8 cellular contexts compared by ENCODE assay signal in genomic region chr15:90818251-90819210, GRCh38. TPM values are rescaled to one million over a fixed set of nuclear protein-coding genes. Genes with fewer than 3 reads are reported as not detected.
DNase-seq lines count a peak whose midpoint lies in the region; ATAC-seq and TF ChIP-seq lines count a peak whose summit lies in the region.

No MANE protein-coding gene starts in this region.

- no peak for DNase-seq in left cardiac atrium
- DNase-seq in foreskin melanocyte: no peak
- DNase-seq in ecto neural progenitor cell (ENCODE audit: low spot score): no peak
- DNase-seq in GM23248: no peak
- no peak for DNase-seq in HK-2 (ENCODE audit: unreplicated experiment)

- H3K79me2 ChIP-seq in KMS-11 (ENCODE audit: insufficient read depth, low read depth) (no peaks in the 10 kb centered on the region), GM23248 (ENCODE audit: insufficient read depth) (no peaks in the 10 kb centered on the region)

- no peaks in the 10 kb centered on the region for H3K9me3 Mint-ChIP-seq in T-helper 1 cell treated with Interleukin-12 subunit alpha and Interleukin-12 subunit beta and Interleukin-4 antibody, amounts not matched to agents 30 μg/mL and 1 μg/mL, for 36 hours

- H3K4me2 ChIP-seq in KMS-11: peak overlapping the region; percentile 90; the same call in 1 of the 2 replicates
- no peak overlapping the region for H3K4me2 ChIP-seq in GM23248 (ENCODE audit: unreplicated experiment)

- H3K9ac ChIP-seq in KMS-11 (no peak overlapping the region), GM23248 (no peak overlapping the region)

- H3K4me3 Mint-ChIP-seq in T-helper 1 cell treated with Interleukin-12 subunit alpha and Interleukin-12 subunit beta and Interleukin-4 antibody, amounts not matched to agents 30 μg/mL and 1 μg/mL, for 36 hours: peak overlapping the region; percentile 74

- no peaks in the 10 kb centered on the region for H3K27me3 Mint-ChIP-seq in T-helper 1 cell treated with Interleukin-12 subunit alpha and Interleukin-12 subunit beta and Interleukin-4 antibody, amounts not matched to agents 30 μg/mL and 1 μg/mL, for 36 hours (ENCODE audit: low read depth)

- no peaks in the 10 kb centered on the region for H3K9me3 ChIP-seq in GM23248 (ENCODE audit: low read depth)

- TF ChIP-seq CTCF in KMS-11 (conservative IDR thresholded peaks at IDR 0.05; ENCODE audit: low read depth, low read length): no peak

- H2AFZ ChIP-seq in KMS-11 (ENCODE audit: low read depth) (no peak overlapping the region), GM23248 (no peak overlapping the region)

- H3K4me1 Mint-ChIP-seq in T-helper 1 cell treated with Interleukin-12 subunit alpha and Interleukin-12 subunit beta and Interleukin-4 antibody, amounts not matched to agents 30 μg/mL and 1 μg/mL, for 36 hours (ENCODE audit: low read depth): peaks cover 64% of the 10 kb centered on the region

- peaks cover 33% of the 10 kb centered on the region for H3K36me3 Mint-ChIP-seq in T-helper 1 cell treated with Interleukin-12 subunit alpha and Interleukin-12 subunit beta and Interleukin-4 antibody, amounts not matched to agents 30 μg/mL and 1 μg/mL, for 36 hours (ENCODE audit: low read depth)

- H3F3A ChIP-seq in GM23248 (ENCODE audit: insufficient read depth): no peaks in the 10 kb centered on the region

- peak overlapping the region; percentile 94 for H3K27ac Mint-ChIP-seq in T-helper 1 cell treated with Interleukin-12 subunit alpha and Interleukin-12 subunit beta and Interleukin-4 antibody, amounts not matched to agents 30 μg/mL and 1 μg/mL, for 36 hours

- H3K4me1 ChIP-seq in KMS-11 (ENCODE audit: low read depth, poor library complexity, severe bottlenecking) (peaks cover 54% of the 10 kb centered on the region), GM23248 (ENCODE audit: insufficient read depth) (no peaks in the 10 kb centered on the region)

- H3K9me2 ChIP-seq in GM23248 (ENCODE audit: insufficient read depth): no peaks in the 10 kb centered on the region

- H3K4me3 ChIP-seq in KMS-11 (IDR thresholded peaks at IDR 0.05; ENCODE audit: insufficient read depth, low read depth, low read length): no peak overlapping the region
- no peak overlapping the region for H3K4me3 ChIP-seq in GM23248

- in situ Hi-C loops in GM23248 (cut with MboI): no loop called here

- H4K20me1 ChIP-seq in KMS-11 (ENCODE audit: insufficient read depth) (no peaks in the 10 kb centered on the region), GM23248 (ENCODE audit: insufficient read depth) (no peaks in the 10 kb centered on the region)

- intact Hi-C loops in left cardiac atrium (cut with DNase I): no loop called here

- ATAC-seq in GM18502 (IDR thresholded peaks at IDR 0.05; ENCODE audit: poor library complexity, unreplicated experiment): peak; percentile 57
- ATAC-seq in left cardiac atrium: peak; percentile 16 to 40

- 51 to 54% methylated on average over 26 of the region's 26 CpGs for WGBS in GM23248 (ENCODE audit: low coverage in 1 of 2, low lambda C conversion rate in 2 of 2, missing lambda C conversion rate in 2 of 2), 2 experiments

- H3K27ac ChIP-seq in KMS-11: no peak overlapping the region; the same call in 1 of the 2 replicates
- no peak overlapping the region for H3K27ac ChIP-seq in GM23248

- H3K27me3 ChIP-seq in KMS-11 (ENCODE audit: insufficient read depth, low read depth): no peaks in the 10 kb centered on the region
- H3K27me3 ChIP-seq in GM23248 (replicated peaks; ENCODE audit: insufficient read depth): no peaks in the 10 kb centered on the region

- H3K36me3 ChIP-seq in KMS-11 (ENCODE audit: insufficient read depth) (no peaks in the 10 kb centered on the region), GM23248 (ENCODE audit: low read depth) (no peaks in the 10 kb centered on the region)

RNA-seq across cellular contexts. Expression of gene FURIN, which starts 49.9 kb away (rescaled TPM):
- total RNA-seq in left cardiac atrium: 10 to 100 TPM; 57.7 to 78.6 TPM
- 48.1 and 50.8 TPM in 2 replicates for total RNA-seq in GM23248 (2014; rRNA removed; shearing (Covaris generic))
- polyA plus RNA-seq in GM23248 (2016; fragmentation: Nextera tagmentation; extraction: Ambion mirVana): 13.0 and 13.9 TPM in 2 replicates
